25 cellular contexts compared by ENCODE assay signal in the genomic region with DNA sequence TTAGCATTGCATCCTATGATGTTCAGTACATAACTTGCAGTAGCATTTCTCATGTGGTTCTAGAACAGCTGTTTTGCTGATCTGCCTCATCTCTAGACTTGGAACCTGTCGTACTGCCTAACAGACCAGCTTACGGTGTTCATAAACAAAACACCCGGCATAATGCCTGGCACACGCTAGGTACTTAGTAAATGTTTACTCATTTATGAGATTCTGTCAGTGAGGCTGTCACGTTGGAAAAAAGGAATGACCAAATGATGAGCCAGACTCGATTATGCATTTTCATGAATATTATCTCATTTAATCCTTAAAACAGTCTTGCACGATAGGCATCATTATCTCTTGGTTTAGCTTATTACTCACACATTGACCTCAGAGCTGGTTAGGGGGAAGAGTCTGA. TPM values are rescaled to one million over a fixed set of nuclear protein-coding genes. Genes with fewer than 3 reads are reported as not detected.
DNase-seq lines count a peak whose midpoint lies in the region; FAIRE-seq and TF ChIP-seq lines count a peak whose summit lies in the region.
"Had no signal": no experiment of that assay in that cellular context is flagged by ENCODE, and none has a peak within 500 bp of the region (broad histone marks: within the 10 kb centered on the region; RNA-seq: fewer than 3 reads in every experiment).

No MANE protein-coding gene starts in this region.

- DNase-seq in DMS 273 (lab: John Stamatoyannopoulos, UW; ENCODE audit: unreplicated experiment) (peak; percentile 66), DMS 273 treated with DMSO at 0.1 percent for 48 hours (lab: John Stamatoyannopoulos, UW) (no peak), RCC 7860 (ENCODE audit: low spot score) (peak; percentile 46), fibroblast of mammary gland (ENCODE audit: low read depth) (peak; percentile 38), uterus (no peak), NCI-H2227 treated with DMSO at 0.1 percent for 48 hours (lab: John Stamatoyannopoulos, UW) (no peak)
- DNase-seq in effector CD8-positive, alpha-beta T cell (lab: John Stamatoyannopoulos, UW) = no peak
- DNase-seq in activated naive CD4-positive, alpha-beta T cell treated with Interleukin-2 at 50 U/mL for 16 hours = no peak
- DNase-seq: activated CD4-positive, alpha-beta T cell treated with anti-CD3 and anti-CD28 coated beads for 36 hours; activated naive CD8-positive, alpha-beta T cell treated with anti-CD3 and anti-CD28 coated beads for 36 hours; body of pancreas; Caco-2; effector memory CD8-positive, alpha-beta T cell; GOT3; heart right ventricle; NCI-H146; NCI-H446; nephron progenitor cell; NK-92 treated with Interleukin-12 subunit alpha and Interleukin-12 subunit beta, amount 100 ng/mL, for 24 hours; sigmoid colon; stimulated activated CD4-positive, alpha-beta T cell treated with anti-CD3 and anti-CD28 coated beads, Interleukin-1b, Interleukin-23, amount 100 ng/mL, for 48 hours; stimulated activated naive CD8-positive, alpha-beta T cell treated with anti-CD3 and anti-CD28 coated beads, Interleukin-15, Interleukin-2, amounts not matched to agents 100 U/mL and 50 U/mL, for 24 hours had no signal

- intact Hi-C loops in uterus (cut with DNase I; ENCODE audit: low total_unique reads) = no loop called here

- no peak for TF ChIP-seq POLR2A in uterus (IDR thresholded peaks at IDR 0.05)

- FAIRE-seq in RCC 7860 (lab: Jason Lieb, UNC) = peak; percentile 62

- H3K4me1 ChIP-seq in uterus = peaks cover 0 to 36% of the 10 kb centered on the region in 2 donors

- H3K9me3 ChIP-seq in uterus = no peaks in the 10 kb centered on the region
- H3K9me3 ChIP-seq: body of pancreas, Caco-2, heart right ventricle, sigmoid colon, tibial nerve had no signal

- no peaks in the 10 kb centered on the region for H3K36me3 ChIP-seq in uterus
- H3K36me3 ChIP-seq: heart right ventricle, sigmoid colon, tibial nerve had no signal

- TF ChIP-seq CTCF in fibroblast of mammary gland (conservative IDR thresholded peaks at IDR 0.05; ENCODE audit: control insufficient read depth, insufficient read depth, low read depth, low read length) (no peak), uterus (IDR thresholded peaks at IDR 0.05) (no peak)

- H3K27ac ChIP-seq in uterus = peak overlapping the region; percentile 8 to 16
- H3K27ac ChIP-seq: 22Rv1, body of pancreas, tibial nerve had no signal

- no peak overlapping the region for H3K4me3 ChIP-seq in fibroblast of mammary gland (ENCODE audit: control insufficient read depth, low read depth, low read length)
- no peak overlapping the region for H3K4me3 ChIP-seq in uterus
- H3K4me3 ChIP-seq: body of pancreas, heart right ventricle, sigmoid colon, tibial nerve had no signal

- no peaks in the 10 kb centered on the region for H3K27me3 ChIP-seq in uterus
- H3K27me3 ChIP-seq: body of pancreas, heart right ventricle, sigmoid colon, tibial nerve had no signal

RNA-seq across cellular contexts. Expression of a gene that starts 46.4 kb away (rescaled TPM):
- total RNA-seq in uterus = 10 to 100 TPM; 19.2 to 39.9 (median 28.8) TPM
- total RNA-seq: B cell had no signal

Comparison
In these comparisons a context has a peak if more than half of its experiments do, and no peak if none do; other contexts are left out.
1. DNase-seq: peak in DMS 273 (single experiment), RCC 7860 (single experiment) and fibroblast of mammary gland (single experiment); none in DMS 273 treated with DMSO at 0.1 percent for 48 hours (single experiment), uterus (0 of 2), effector CD8-positive, alpha-beta T cell (single experiment), activated naive CD4-positive, alpha-beta T cell treated with Interleukin-2 at 50 U/mL for 16 hours (single experiment) and NCI-H2227 treated with DMSO at 0.1 percent for 48 hours (single experiment).